Comparison of ENCODE assay signal across 8 cellular contexts in genomic region chr2:191566347-191566746, GRCh38.
DNase-seq lines count a peak whose midpoint lies in the region; ATAC-seq and TF ChIP-seq lines count a peak whose summit lies in the region.

No MANE protein-coding gene starts in this region.

- in situ Hi-C loops in brain microvascular endothelial cell (cut with HindIII; ENCODE audit: low pct_ligation_motif_present, low sequenced_read_pairs) = loop anchor here (25.0 kb wide), 2 partner anchors 121 to 596 kb away; partner anchors contain the start of gene NABP1

- H3K27me3 ChIP-seq in brain microvascular endothelial cell (replicated peaks) (no peaks in the 10 kb centered on the region), kidney epithelial cell (ENCODE audit: control insufficient read depth, insufficient read depth, low read length) (no peaks in the 10 kb centered on the region)

- ATAC-seq in HG02759 (IDR thresholded peaks at IDR 0.05; ENCODE audit: unreplicated experiment) = peak; percentile 77

- H3K36me3 ChIP-seq in brain microvascular endothelial cell (replicated peaks) = no peaks in the 10 kb centered on the region
- H3K36me3 ChIP-seq in kidney epithelial cell (ENCODE audit: control insufficient read depth, insufficient read depth, low read length) = no peaks in the 10 kb centered on the region

- no peak overlapping the region for H3K27ac ChIP-seq in brain microvascular endothelial cell

- peak; percentile 88 for TF ChIP-seq CTCF in brain microvascular endothelial cell (IDR thresholded peaks at IDR 0.05; ENCODE audit: low read depth, low read length, missing control alignments)
- TF ChIP-seq CTCF in kidney epithelial cell (IDR thresholded peaks at IDR 0.05; ENCODE audit: insufficient read depth, low read length, poor library complexity, severe bottlenecking) = peak; percentile 73

- H3K4me3 ChIP-seq in brain microvascular endothelial cell (ENCODE audit: low read depth, low read length) (no peak overlapping the region), kidney epithelial cell (ENCODE audit: low read depth, low read length) (no peak overlapping the region)

- peak; percentile 35 for DNase-seq in NK-92 treated with Interleukin-12 subunit alpha and Interleukin-12 subunit beta, amount 100 ng/mL, for 24 hours (lab: John Stamatoyannopoulos, UW)
- DNase-seq in NK-92 (lab: John Stamatoyannopoulos, UW; ENCODE audit: unreplicated experiment) = no peak
- peak; percentile 71 for DNase-seq in NCI-H1694 treated with DMSO at 0.1 percent for 48 hours (lab: John Stamatoyannopoulos, UW)
- DNase-seq in UCSD-AML1 (lab: John Stamatoyannopoulos, UW; ENCODE audit: unreplicated experiment) = peak; percentile 59
- peak; percentile 55 for DNase-seq in brain microvascular endothelial cell
- DNase-seq in kidney epithelial cell (ENCODE audit: low read depth) = no peak
- DNase-seq in stimulated activated CD4-positive, alpha-beta T cell treated with anti-CD3 and anti-CD28 coated beads, TNF-alpha, amount 100 ng/mL, for 24 hours (ENCODE audit: low read depth in 3 of 3) = peak; percentile 44 to 57 (median 50)

Comparison
In these comparisons a context has a peak if more than half of its experiments do, and no peak if none do; other contexts are left out.
1. DNase-seq: peak in NK-92 treated with Interleukin-12 subunit alpha and Interleukin-12 subunit beta, amount 100 ng/mL, for 24 hours (single experiment), NCI-H1694 treated with DMSO at 0.1 percent for 48 hours (single experiment), UCSD-AML1 (single experiment), brain microvascular endothelial cell (single experiment) and stimulated activated CD4-positive, alpha-beta T cell treated with anti-CD3 and anti-CD28 coated beads, TNF-alpha, amount 100 ng/mL, for 24 hours (3 of 3); none in NK-92 (single experiment) and kidney epithelial cell (single experiment).